Comparison of ENCODE assay signal across 14 cellular contexts in the genomic region with DNA sequence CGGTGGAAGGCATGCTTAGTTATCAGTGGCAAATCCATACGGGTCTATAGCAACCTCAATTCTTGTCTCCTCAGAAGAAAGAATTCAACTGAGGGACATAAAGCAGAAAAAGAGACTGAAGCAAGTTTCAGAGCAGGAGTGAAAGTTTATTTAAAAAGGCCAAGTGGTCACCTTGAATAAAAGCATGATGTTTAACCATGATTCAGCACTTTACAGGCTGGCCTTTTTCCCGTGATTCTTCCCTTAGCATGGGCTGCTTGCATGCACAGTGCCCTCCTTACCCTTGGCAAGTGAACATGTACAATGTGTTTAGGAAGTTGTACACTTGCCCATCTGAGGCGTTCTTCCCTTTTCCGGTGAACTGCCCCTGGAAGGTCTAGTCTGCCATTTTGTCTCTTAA.
DNase-seq lines count a peak whose midpoint lies in the region; ATAC-seq, FAIRE-seq and TF ChIP-seq lines count a peak whose summit lies in the region.
"Had no signal": no experiment of that assay in that cellular context is flagged by ENCODE, and none has a peak within 500 bp of the region (broad histone marks: within the 10 kb centered on the region; RNA-seq: fewer than 3 reads in every experiment).

No MANE protein-coding gene starts in this region.

- no peak overlapping the region for H3K4ac ChIP-seq in IMR-90 (ENCODE audit: low read depth, low read length)

- H4K20me1 ChIP-seq in IMR-90 (ENCODE audit: insufficient read depth, low read length) = no peaks in the 10 kb centered on the region
- H4K20me1 ChIP-seq: BLaER1 treated with 17β-estradiol and CSF1 and Interleukin-3, amounts not matched to agents 10 nM and 100 nM had no signal

- H3K18ac ChIP-seq in IMR-90 (ENCODE audit: low read depth, low read length) = no peak overlapping the region; the same call in 1 of the 2 replicates

- TF ChIP-seq POLR2A in A549 (IDR thresholded peaks at IDR 0.05; ENCODE audit: low read length) (no peak), IMR-90 (IDR thresholded peaks at IDR 0.05; ENCODE audit: low read depth, low read length) (no peak), thyroid gland (IDR thresholded peaks at IDR 0.05) (no peak)

- no peak overlapping the region for H3K14ac ChIP-seq in IMR-90 (replicated peaks; ENCODE audit: low read depth, low read length)

- TF ChIP-seq CTCF in A549 (IDR thresholded peaks at IDR 0.05) (no peak), IMR-90 (conservative IDR thresholded peaks at IDR 0.05; ENCODE audit: low read depth, low read length) (no peak), bronchial epithelial cell (IDR thresholded peaks at IDR 0.05; ENCODE audit: insufficient read depth, low read length, severe bottlenecking) (no peak), thyroid gland (IDR thresholded peaks at IDR 0.05) (no peak)

- CTCF ChIA-PET in A549 (lab: Yijun Ruan, JAX) = no interaction called here
- CTCF ChIA-PET in IMR-90 (lab: Yijun Ruan, JAX) = no interaction called here

- no peak overlapping the region for H2BK120ac ChIP-seq in IMR-90 (ENCODE audit: low read depth, low read length)

- TF ChIP-seq EP300 in A549 (IDR thresholded peaks at IDR 0.05) = no peak

- ATAC-seq in A549 = no peak
- no peak for ATAC-seq in IMR-90 (ENCODE audit: low read depth)
- ATAC-seq in HG03565 (IDR thresholded peaks at IDR 0.05; ENCODE audit: unreplicated experiment) = no peak
- ATAC-seq in GM21737 (IDR thresholded peaks at IDR 0.05; ENCODE audit: unreplicated experiment) = no peak
- ATAC-seq: CD8-positive, alpha-beta T cell; GM12878 had no signal

- H3K27ac ChIP-seq in A549 (no peak overlapping the region), IMR-90 (ENCODE audit: insufficient read depth, low read length) (no peak overlapping the region), thyroid gland (no peak overlapping the region)
- H3K27ac ChIP-seq: BLaER1 treated with 17β-estradiol and CSF1 and Interleukin-3, amounts not matched to agents 10 nM and 100 nM had no signal

- no peaks in the 10 kb centered on the region for H3K9me3 ChIP-seq in A549
- no peaks in the 10 kb centered on the region for H3K9me3 ChIP-seq in IMR-90 (ENCODE audit: control insufficient read depth, insufficient read depth, low read length)
- no peaks in the 10 kb centered on the region for H3K9me3 ChIP-seq in thyroid gland

- H3K27me3 ChIP-seq in IMR-90 (ENCODE audit: control insufficient read depth, insufficient read depth, low read length) (peaks cover 3% of the 10 kb centered on the region; the same call in 1 of the 2 replicates), bronchial epithelial cell (ENCODE audit: control insufficient read depth, insufficient read depth, low read length) (no peaks in the 10 kb centered on the region), thyroid gland (no peaks in the 10 kb centered on the region)
- H3K27me3 ChIP-seq: BLaER1 treated with 17β-estradiol and CSF1 and Interleukin-3, amounts not matched to agents 10 nM and 100 nM had no signal

- no peak for FAIRE-seq in A549 (lab: Jason Lieb, UNC)
- peak; percentile 93 for FAIRE-seq in bronchial epithelial cell (lab: Jason Lieb, UNC)
- FAIRE-seq: GM12878 had no signal

- H3K4me1 ChIP-seq in A549 (peaks cover 1% of the 10 kb centered on the region; the same call in 1 of the 3 replicates), IMR-90 (ENCODE audit: control insufficient read depth, insufficient read depth, low read length) (no peaks in the 10 kb centered on the region), thyroid gland (peaks cover 5 to 16% of the 10 kb centered on the region in 2 donors)
- H3K4me1 ChIP-seq: BLaER1 treated with 17β-estradiol and CSF1 and Interleukin-3, amounts not matched to agents 10 nM and 100 nM had no signal

- H2BK5ac ChIP-seq in IMR-90 (ENCODE audit: low read depth, low read length, poor library complexity, severe bottlenecking) = no peak overlapping the region

- POLR2A ChIA-PET in A549 (lab: Yijun Ruan, JAX) = no interaction called here
- POLR2A ChIA-PET in IMR-90 (lab: Charles Lee; ENCODE audit: unreplicated experiment) = no interaction called here

- H2BK20ac ChIP-seq in IMR-90 (ENCODE audit: low read depth, low read length) = no peak overlapping the region

- in situ Hi-C loops in IMR-90 (cut with MboI; ENCODE audit: low sequenced_read_pairs) = no loop called here
- in situ Hi-C loops in G401 (cut with HindIII; ENCODE audit: low sequenced_read_pairs) = no loop called here

- H3K23ac ChIP-seq in IMR-90 (ENCODE audit: low read depth, low read length) = no peak overlapping the region

- 57% methylated on average over 5 of the region's 5 CpGs for WGBS in A549 (ENCODE audit: missing lambda C conversion rate)
- WGBS in IMR-90 (ENCODE audit: extremely low coverage in 2 of 2, insufficient read length in 1 of 2), 2 experiments = 20% methylated on average over 1 of the region's 5 CpGs; no CpG with 5 or more reads in 1 of the 2 experiments
- 52 to 68% methylated on average over 5 of the region's 5 CpGs for WGBS in thyroid gland, 2 donors

- intact Hi-C loops in IMR-90 (cut with micrococcal nuclease) (no loop called here), thyroid gland (cut with DNase I) (no loop called here)

- no peaks in the 10 kb centered on the region for H3K79me1 ChIP-seq in IMR-90 (ENCODE audit: low read depth in 1 of 2, low read length in 2 of 2)

- no peak overlapping the region for H3K9ac ChIP-seq in IMR-90 (ENCODE audit: low read depth, low read length)
- H3K9ac ChIP-seq: BLaER1 treated with 17β-estradiol and CSF1 and Interleukin-3, amounts not matched to agents 10 nM and 100 nM had no signal

- no peaks in the 10 kb centered on the region; the same call in 1 of the 2 replicates for H3K9me1 ChIP-seq in IMR-90 (ENCODE audit: insufficient read depth, low read length)

- H3K36me3 ChIP-seq in IMR-90 (ENCODE audit: control insufficient read depth, insufficient read depth, low read length) = no peaks in the 10 kb centered on the region
- no peaks in the 10 kb centered on the region for H3K36me3 ChIP-seq in bronchial epithelial cell (ENCODE audit: control insufficient read depth, insufficient read depth, low read length)
- no peaks in the 10 kb centered on the region for H3K36me3 ChIP-seq in thyroid gland
- H3K36me3 ChIP-seq: BLaER1 treated with 17β-estradiol and CSF1 and Interleukin-3, amounts not matched to agents 10 nM and 100 nM had no signal

- BruUV-seq in IMR-90 (replicated peaks; lab: Mats Ljungman, UMichigan) = no TSS peak

- H2AK9ac ChIP-seq in IMR-90 (replicated peaks; ENCODE audit: low read depth, low read length, poor library complexity) = no peak overlapping the region

- no peak overlapping the region for H4K91ac ChIP-seq in IMR-90 (ENCODE audit: insufficient read depth, low read depth, low read length)

- H2BK15ac ChIP-seq in IMR-90 (ENCODE audit: low read depth, low read length) = no peak overlapping the region

- H2AK5ac ChIP-seq in IMR-90 (ENCODE audit: low read depth, low read length) = no peak overlapping the region

- no peak for TF ChIP-seq RAD21 in A549 (conservative IDR thresholded peaks at IDR 0.05 in 1 of 2, IDR thresholded peaks at IDR 0.05 in 1 of 2)
- no peak for TF ChIP-seq RAD21 in IMR-90 (IDR thresholded peaks at IDR 0.05; ENCODE audit: low read length)

- DNase-seq in A549 (ENCODE audit: low read depth in 1 of 2, low spot score in 1 of 2) (no peak), IMR-90 (no peak), bronchial epithelial cell (ENCODE audit: low read depth) (no peak), thyroid gland (peak; percentile 23 to 27), G401 (ENCODE audit: low spot score) (no peak)
- DNase-seq: 8988T; Calu3; CD8-positive, alpha-beta T cell; DMS79 treated with DMSO at 0.1 percent for 48 hours; HCEC 1CT had no signal

- no peak overlapping the region for H3K56ac ChIP-seq in IMR-90 (ENCODE audit: extremely low read depth, insufficient read depth, low read length)

- dilution Hi-C loops in IMR-90 (cut with HindIII; ENCODE audit: low sequenced_read_pairs, unreplicated experiment) = no loop called here

- no peak overlapping the region for H3K4me3 ChIP-seq in A549
- H3K4me3 ChIP-seq in IMR-90 (ENCODE audit: insufficient read depth, low read depth, low read length) = no peak overlapping the region
- no peak overlapping the region for H3K4me3 ChIP-seq in bronchial epithelial cell (ENCODE audit: low read depth, low read length)
- H3K4me3 ChIP-seq in thyroid gland (replicated peaks in 1 of 3) = no peak overlapping the region
- H3K4me3 ChIP-seq: BLaER1 treated with 17β-estradiol and CSF1 and Interleukin-3, amounts not matched to agents 10 nM and 100 nM; GM12878 had no signal

- no peak overlapping the region for H2AFZ ChIP-seq in IMR-90 (replicated peaks; ENCODE audit: low read length, poor library complexity)

- H4K8ac ChIP-seq in IMR-90 (ENCODE audit: low read depth in 2 of 2, low read length in 2 of 2) = no peak overlapping the region

- no peak overlapping the region for H4K5ac ChIP-seq in IMR-90 (ENCODE audit: low read depth, low read length)

- H3K4me2 ChIP-seq in A549 (no peak overlapping the region), IMR-90 (ENCODE audit: low read depth, low read length) (no peak overlapping the region)
- H3K4me2 ChIP-seq: BLaER1 treated with 17β-estradiol and CSF1 and Interleukin-3, amounts not matched to agents 10 nM and 100 nM had no signal

TF ChIP-seq in A549, 52 proteins besides CTCF, POLR2A, EP300 and RAD21:
- TF ChIP-seq JUNB (IDR thresholded peaks at IDR 0.05) (no peak), NFE2L2 (conservative IDR thresholded peaks at IDR 0.05; ENCODE audit: low read length) (peak; percentile 41; the same call in 1 of the 2 replicates), MAFK (IDR thresholded peaks at IDR 0.05; ENCODE audit: partially characterized antibody) (peak; percentile 88)

TF ChIP-seq in IMR-90, 13 proteins besides CTCF, POLR2A, EP300 and RAD21:
- TF ChIP-seq NFE2L2 (IDR thresholded peaks at IDR 0.05; ENCODE audit: low read depth, low read length) (peak; percentile 69), MAFK (IDR thresholded peaks at IDR 0.05; ENCODE audit: low read depth, low read length) (0 out of 2 replicates have a peak, but pooled peaks have one; percentile 11), FOS (IDR thresholded peaks at IDR 0.05; ENCODE audit: low read depth, low read length) (no peak)

Comparison
In these comparisons a context has a peak if more than half of its experiments do, and no peak if none do; other contexts are left out.
1. DNase-seq: peak in thyroid gland (2 of 2); none in A549 (0 of 2), IMR-90 (single experiment), bronchial epithelial cell (single experiment) and G401 (single experiment).